In the genomic region with DNA sequence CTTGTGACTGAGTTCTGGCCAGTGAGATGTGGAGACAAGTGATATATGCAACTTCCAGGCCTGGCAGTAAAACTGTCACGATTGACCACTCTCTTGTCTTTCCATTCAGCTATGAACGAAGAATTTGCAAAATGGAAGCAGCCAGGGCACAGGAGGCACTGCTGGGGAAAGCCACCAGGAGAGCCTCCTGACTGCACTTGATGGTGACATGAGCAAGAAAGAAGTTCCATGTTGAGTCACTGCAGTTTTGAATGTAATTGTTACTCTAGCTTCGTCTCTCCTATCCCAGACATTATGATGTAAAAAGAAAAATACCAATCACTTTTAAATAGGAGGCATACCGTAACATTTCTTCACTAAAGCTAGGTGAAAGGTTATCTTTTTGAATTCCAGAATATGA, we compare ENCODE assay signal across 29 cellular contexts.
"Had no signal": no experiment of that assay in that cellular context is flagged by ENCODE, and none has a peak within 500 bp of the region (broad histone marks: within the 10 kb centered on the region; RNA-seq: fewer than 3 reads in every experiment).

No MANE protein-coding gene starts in this region.

- H3K27me3 Mint-ChIP-seq: progenitor cell of endocrine pancreas; stimulated activated memory B cell treated with anti-CD40 and anti-IgM and Interleukin-4, amounts not matched to agents 10 μg/mL and 1 μg/mL and 100 μg/mL, for 72 hours; stimulated activated naive CD8-positive, alpha-beta T cell treated with anti-CD3 and anti-CD28 coated beads, Interleukin-15, amount 100 ng/mL, for 72 hours; type B pancreatic cell had no signal

- H3K27ac Mint-ChIP-seq: nephron; neural progenitor cell; progenitor cell of endocrine pancreas; stimulated activated memory B cell treated with anti-CD40 and anti-IgM and Interleukin-4, amounts not matched to agents 10 μg/mL and 1 μg/mL and 100 μg/mL, for 72 hours; stimulated activated naive CD8-positive, alpha-beta T cell treated with anti-CD3 and anti-CD28 coated beads, Interleukin-15, amount 100 ng/mL, for 72 hours; type B pancreatic cell had no signal

- H3K9me3 Mint-ChIP-seq: natural killer cell; nephron; neural progenitor cell; stimulated activated memory B cell treated with anti-CD40 and anti-IgM and Interleukin-4, amounts not matched to agents 10 μg/mL and 1 μg/mL and 100 μg/mL, for 72 hours; stimulated activated naive CD8-positive, alpha-beta T cell treated with anti-CD3 and anti-CD28 coated beads, Interleukin-15, amount 100 ng/mL, for 72 hours; type B pancreatic cell had no signal

- H3K36me3 ChIP-seq: neural progenitor cell, ovary, uterus had no signal

- H3K4me1 ChIP-seq: neural progenitor cell, parathyroid adenoma, psoas muscle, right lobe of liver, sigmoid colon, suprapubic skin, testis, tibial artery, transverse colon, upper lobe of right lung, uterus had no signal

- DNase-seq: natural killer cell; occipital lobe; ovary; posterior cingulate gyrus; psoas muscle; right cardiac atrium; right lobe of liver; sigmoid colon; small intestine; stimulated activated CD4-positive, alpha-beta T cell treated with anti-CD3 and anti-CD28 coated beads, Interleukin-15, amount 100 ng/mL, for 24 hours; stimulated activated CD4-positive, alpha-beta T cell treated with anti-CD3 and anti-CD28 coated beads, Interleukin-2, amount 100 ng/mL, for 24 hours; stimulated activated CD4-positive, alpha-beta T cell treated with anti-CD3 and anti-CD28 coated beads, Interleukin-2, amount 100 ng/mL, for 48 hours; stimulated activated CD4-positive, alpha-beta T cell treated with anti-CD3 and anti-CD28 coated beads, Interleukin-4, amount 100 ng/mL, for 24 hours; stimulated activated naive CD4-positive, alpha-beta T cell; stimulated activated naive CD8-positive, alpha-beta T cell treated with anti-CD3 and anti-CD28 coated beads, Interleukin-15, amount 100 ng/mL, for 72 hours; stimulated activated naive CD8-positive, alpha-beta T cell treated with anti-CD3 and anti-CD28 coated beads, Interleukin-15, Interleukin-2, amounts not matched to agents 100 U/mL and 50 U/mL, for 24 hours; substantia nigra; testis; tibial artery; transverse colon; upper lobe of right lung; uterus had no signal

- H3K9me3 ChIP-seq: ovary, psoas muscle, right lobe of liver, sigmoid colon, suprapubic skin, testis, tibial artery, transverse colon, upper lobe of right lung, uterus had no signal

- H3K4me1 Mint-ChIP-seq: natural killer cell; nephron; neural progenitor cell; stimulated activated memory B cell treated with anti-CD40 and anti-IgM and Interleukin-4, amounts not matched to agents 10 μg/mL and 1 μg/mL and 100 μg/mL, for 72 hours; stimulated activated naive CD8-positive, alpha-beta T cell treated with anti-CD3 and anti-CD28 coated beads, Interleukin-15, amount 100 ng/mL, for 72 hours had no signal

- H3K4me3 Mint-ChIP-seq: natural killer cell; nephron; neural progenitor cell; stimulated activated memory B cell treated with anti-CD40 and anti-IgM and Interleukin-4, amounts not matched to agents 10 μg/mL and 1 μg/mL and 100 μg/mL, for 72 hours; stimulated activated naive CD8-positive, alpha-beta T cell treated with anti-CD3 and anti-CD28 coated beads, Interleukin-15, amount 100 ng/mL, for 72 hours; type B pancreatic cell had no signal

- FAIRE-seq: small intestine had no signal

- H3K36me3 Mint-ChIP-seq: neural progenitor cell had no signal

- H3K4me2 ChIP-seq: neural progenitor cell had no signal

- ATAC-seq: natural killer cell; psoas muscle; right cardiac atrium; right lobe of liver; stimulated activated memory B cell treated with anti-CD40 and anti-IgM and Interleukin-4, amounts not matched to agents 10 μg/mL and 1 μg/mL and 100 μg/mL, for 72 hours; stimulated activated naive CD8-positive, alpha-beta T cell treated with anti-CD3 and anti-CD28 coated beads, Interleukin-15, amount 100 ng/mL, for 72 hours; stimulated activated naive CD8-positive, alpha-beta T cell treated with anti-CD3 and anti-CD28 coated beads, Interleukin-15, Interleukin-2, amounts not matched to agents 100 U/mL and 50 U/mL, for 24 hours; upper lobe of right lung had no signal

- H3K79me2 ChIP-seq: parathyroid adenoma had no signal

- H2AFZ ChIP-seq: neural progenitor cell, parathyroid adenoma had no signal

- H3K4me3 ChIP-seq: neural progenitor cell, ovary, psoas muscle, right lobe of liver, sigmoid colon, suprapubic skin, testis, tibial artery, transverse colon, upper lobe of right lung, uterus had no signal

- H3K9ac ChIP-seq: neural progenitor cell, parathyroid adenoma had no signal

- H3K27ac ChIP-seq: neural progenitor cell, ovary, parathyroid adenoma, psoas muscle, right lobe of liver, sigmoid colon, suprapubic skin, testis, tibial artery, transverse colon, upper lobe of right lung, uterus had no signal

- H3K27me3 ChIP-seq: neural progenitor cell, ovary, right lobe of liver, sigmoid colon, suprapubic skin, testis, tibial artery, transverse colon, upper lobe of right lung, uterus had no signal
